ENCODE assay signal across 11 cellular contexts in the genomic region with DNA sequence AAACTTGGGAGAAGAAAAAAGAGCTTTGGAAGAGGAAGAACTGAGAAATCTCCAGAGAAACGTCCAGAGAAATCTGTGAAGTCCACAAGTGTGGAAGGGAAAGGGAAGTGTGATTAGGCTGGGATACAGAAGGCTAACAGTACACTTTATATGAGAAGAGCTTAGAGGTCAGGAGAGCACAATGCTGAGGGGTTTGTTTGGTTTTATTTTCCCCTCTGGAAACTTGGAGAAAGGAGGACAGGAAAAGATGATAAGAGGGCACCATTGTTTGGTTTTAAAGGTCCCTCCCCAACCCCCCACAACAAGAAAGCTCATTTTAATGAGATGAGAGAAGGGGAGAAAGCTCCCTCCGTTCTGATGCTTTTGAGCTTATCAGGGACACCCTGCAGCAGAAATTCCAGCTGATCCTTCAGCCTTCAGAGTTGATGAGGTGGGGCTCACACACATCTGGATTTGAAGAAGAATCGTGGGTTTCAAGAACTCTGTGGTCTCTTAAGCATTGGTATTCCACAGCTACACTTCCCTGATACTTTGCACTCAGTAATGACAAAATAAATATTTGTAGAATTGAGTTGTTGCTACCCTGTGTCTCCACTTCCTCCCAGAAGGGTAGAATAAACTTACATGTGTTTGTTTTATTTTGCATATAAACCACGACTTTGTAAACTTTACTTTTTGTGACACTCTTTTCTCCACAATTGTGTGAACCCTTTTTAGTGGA. TPM values are rescaled to one million over a fixed set of nuclear protein-coding genes. Genes with fewer than 3 reads are reported as not detected.
DNase-seq lines count a peak whose midpoint lies in the region; ATAC-seq and TF ChIP-seq lines count a peak whose summit lies in the region.
"Had no signal": no experiment of that assay in that cellular context is flagged by ENCODE, and none has a peak within 500 bp of the region (broad histone marks: within the 10 kb centered on the region; RNA-seq: fewer than 3 reads in every experiment).

No MANE protein-coding gene starts in this region.

- no peak for ATAC-seq in naive thymus-derived CD8-positive, alpha-beta T cell
- ATAC-seq in GM23338: no peak

- H3K4me3 ChIP-seq in BE2C (ENCODE audit: low read depth, low read length): peak overlapping the region; percentile 73
- no peak overlapping the region for H3K4me3 ChIP-seq in KMS-11 (IDR thresholded peaks at IDR 0.05; ENCODE audit: insufficient read depth, low read depth, low read length)
- peak overlapping the region; percentile 85 for H3K4me3 ChIP-seq in coronary artery
- no peak overlapping the region for H3K4me3 ChIP-seq in GM23338
- no peak overlapping the region for H3K4me3 ChIP-seq in SJCRH30

- H3K27me3 Mint-ChIP-seq in naive thymus-derived CD8-positive, alpha-beta T cell: peaks cover 0 to 20% (median 0%) of the 10 kb centered on the region in 5 donors
- H3K27me3 Mint-ChIP-seq in GM23338 (ENCODE audit: insufficient read depth, low read depth, poor library complexity): peaks cover 49% of the 10 kb centered on the region

- no peaks in the 10 kb centered on the region for H3K27me3 ChIP-seq in BE2C
- no peaks in the 10 kb centered on the region for H3K27me3 ChIP-seq in KMS-11 (ENCODE audit: insufficient read depth, low read depth)
- H3K27me3 ChIP-seq in GM23338 (ENCODE audit: insufficient read depth): peaks cover 66% of the 10 kb centered on the region
- H3K27me3 ChIP-seq in SJCRH30: peaks cover 6% of the 10 kb centered on the region; the same call in 1 of the 2 replicates
- H3K27me3 ChIP-seq: Peyer's patch had no signal

- no peaks in the 10 kb centered on the region for H4K20me1 ChIP-seq in KMS-11 (ENCODE audit: insufficient read depth)
- no peaks in the 10 kb centered on the region for H4K20me1 ChIP-seq in GM23338 (replicated peaks; ENCODE audit: insufficient read depth)

- no peaks in the 10 kb centered on the region for H3K9me3 Mint-ChIP-seq in naive thymus-derived CD8-positive, alpha-beta T cell
- no peaks in the 10 kb centered on the region for H3K9me3 Mint-ChIP-seq in GM23338

- H3F3A ChIP-seq in GM23338 (replicated peaks; ENCODE audit: low read depth): no peaks in the 10 kb centered on the region

- peak overlapping the region; percentile 91 to 99 (median 98) for H3K27ac Mint-ChIP-seq in naive thymus-derived CD8-positive, alpha-beta T cell
- no peak overlapping the region for H3K27ac Mint-ChIP-seq in GM23338

- H3K27ac ChIP-seq in KMS-11 (no peak overlapping the region), coronary artery (peak overlapping the region; percentile 48 to 97), GM23338 (ENCODE audit: low read depth) (no peak overlapping the region), SJCRH30 (no peak overlapping the region)

- no peak overlapping the region for H2AFZ ChIP-seq in KMS-11 (ENCODE audit: low read depth)
- H2AFZ ChIP-seq in GM23338: no peak overlapping the region

- peaks cover 8% of the 10 kb centered on the region for H3K9me2 ChIP-seq in GM23338 (ENCODE audit: insufficient read depth)

- POLR2A ChIA-PET in naive thymus-derived CD8-positive, alpha-beta T cell (lab: Charles Lee): interaction anchor here (0.5 to 8.8 kb wide), 8 partner anchors 12 to 191 kb away, joined by 3 to 252 read pairs (median 4); partner anchors contain the start of gene SYNCRIP

- no peaks in the 10 kb centered on the region for H3K36me3 ChIP-seq in BE2C
- no peaks in the 10 kb centered on the region for H3K36me3 ChIP-seq in KMS-11 (ENCODE audit: insufficient read depth)
- H3K36me3 ChIP-seq in GM23338 (ENCODE audit: insufficient read depth): no peaks in the 10 kb centered on the region
- H3K36me3 ChIP-seq in SJCRH30: no peaks in the 10 kb centered on the region
- H3K36me3 ChIP-seq: Peyer's patch had no signal

- DNase-seq in BE2C (no peak), coronary artery (ENCODE audit: low spot score) (no peak), H4 (ENCODE audit: low spot score) (no peak), NCI-H524 (lab: John Stamatoyannopoulos, UW) (no peak), GM23338 (ENCODE audit: low spot score) (no peak), SJCRH30 (no peak)
- no peak for DNase-seq in naive thymus-derived CD8-positive, alpha-beta T cell
- DNase-seq: activated naive CD4-positive, alpha-beta T cell; Peyer's patch; stimulated activated CD4-positive, alpha-beta T cell treated with anti-CD3 and anti-CD28 coated beads, Interleukin-2, amount 100 ng/mL, for 24 hours had no signal

- no peak overlapping the region for H3K9ac ChIP-seq in KMS-11

- H3K4me2 ChIP-seq in KMS-11: peak overlapping the region; percentile 79; the same call in 1 of the 2 replicates
- H3K4me2 ChIP-seq in GM23338: no peak overlapping the region

- H3K4me1 Mint-ChIP-seq in naive thymus-derived CD8-positive, alpha-beta T cell: peaks cover 46 to 83% (median 78%) of the 10 kb centered on the region in 4 donors
- peaks cover 11% of the 10 kb centered on the region for H3K4me1 Mint-ChIP-seq in GM23338

- no peaks in the 10 kb centered on the region for H3K79me2 ChIP-seq in KMS-11 (ENCODE audit: insufficient read depth, low read depth)
- no peaks in the 10 kb centered on the region for H3K79me2 ChIP-seq in GM23338 (replicated peaks; ENCODE audit: insufficient read depth)

- peaks cover 15% of the 10 kb centered on the region for H3K4me1 ChIP-seq in BE2C
- H3K4me1 ChIP-seq in KMS-11 (ENCODE audit: low read depth, poor library complexity, severe bottlenecking): peaks cover 17% of the 10 kb centered on the region
- H3K4me1 ChIP-seq in GM23338 (ENCODE audit: insufficient read depth): peaks cover 12% of the 10 kb centered on the region
- H3K4me1 ChIP-seq in SJCRH30: peaks cover 6% of the 10 kb centered on the region

- no peaks in the 10 kb centered on the region for H3K9me3 ChIP-seq in BE2C
- H3K9me3 ChIP-seq in SJCRH30 (replicated peaks): no peaks in the 10 kb centered on the region
- H3K9me3 ChIP-seq: Peyer's patch had no signal

- H3K36me3 Mint-ChIP-seq in naive thymus-derived CD8-positive, alpha-beta T cell: peaks cover 6 to 14% (median 7%) of the 10 kb centered on the region in 3 donors
- H3K36me3 Mint-ChIP-seq in GM23338 (ENCODE audit: low read depth): no peaks in the 10 kb centered on the region

- TF ChIP-seq CTCF in BE2C (IDR thresholded peaks at IDR 0.05; ENCODE audit: low read depth, low read length) (no peak), KMS-11 (conservative IDR thresholded peaks at IDR 0.05; ENCODE audit: low read depth, low read length) (no peak), coronary artery (IDR thresholded peaks at IDR 0.05) (no peak), GM23338 (conservative IDR thresholded peaks at IDR 0.05; ENCODE audit: low read depth in 2 of 2) (no peak)

- peak overlapping the region; percentile 97 to 100 (median 99) for H3K4me3 Mint-ChIP-seq in naive thymus-derived CD8-positive, alpha-beta T cell
- H3K4me3 Mint-ChIP-seq in GM23338: no peak overlapping the region

RNA-seq across cellular contexts. Expression of gene NT5E, which starts 1.9 kb away (rescaled TPM):
- 6.8 TPM for polyA plus RNA-seq in BE2C (2012; ENCODE audit: insufficient read depth, insufficient read length, low read depth)
- 10 to 100 TPM; 56.5 to 57.3 TPM for total RNA-seq in naive thymus-derived CD8-positive, alpha-beta T cell
- polyA plus RNA-seq in naive thymus-derived CD8-positive, alpha-beta T cell: 100 to 1,000 TPM in 2 of 3 donors, 10 to 100 TPM in 1; 77.7 to 128 (median 103) TPM
- total RNA-seq in H4 (2014; rRNA removed; shearing (Covaris generic)): 0.08 and 0.15 TPM in 2 replicates
- 0.50 and 1.5 TPM in 2 replicates for total RNA-seq in GM23338 (2014; rRNA removed; shearing (Covaris generic))
- 0.18 and 0.23 TPM in 2 replicates for polyA plus RNA-seq in GM23338 (2016; fragmentation: Nextera tagmentation; extraction: Ambion mirVana)
- 0.18 and 0.20 TPM in 2 replicates for total RNA-seq in SJCRH30 (2014; rRNA removed; shearing (Covaris generic))

Comparison
In these comparisons a context has a peak if more than half of its experiments do, and no peak if none do; other contexts are left out.
1. H3K4me3 ChIP-seq: peak in BE2C (single experiment) and coronary artery (single experiment); none in KMS-11 (single experiment), GM23338 (single experiment) and SJCRH30 (single experiment).
2. H3K27ac ChIP-seq: peak in coronary artery (2 of 2); none in KMS-11 (single experiment), GM23338 (single experiment) and SJCRH30 (single experiment).
3. RNA of gene NT5E, which starts 1.9 kb away (total RNA-seq): 56.5 to 57.3 TPM in naive thymus-derived CD8-positive, alpha-beta T cell; 0.50 to 1.5 TPM in GM23338, 0.18 to 0.20 TPM in SJCRH30 and 0.08 to 0.15 TPM in H4; every median in the first group is over 10 times any median in the second.